In the genomic region with DNA sequence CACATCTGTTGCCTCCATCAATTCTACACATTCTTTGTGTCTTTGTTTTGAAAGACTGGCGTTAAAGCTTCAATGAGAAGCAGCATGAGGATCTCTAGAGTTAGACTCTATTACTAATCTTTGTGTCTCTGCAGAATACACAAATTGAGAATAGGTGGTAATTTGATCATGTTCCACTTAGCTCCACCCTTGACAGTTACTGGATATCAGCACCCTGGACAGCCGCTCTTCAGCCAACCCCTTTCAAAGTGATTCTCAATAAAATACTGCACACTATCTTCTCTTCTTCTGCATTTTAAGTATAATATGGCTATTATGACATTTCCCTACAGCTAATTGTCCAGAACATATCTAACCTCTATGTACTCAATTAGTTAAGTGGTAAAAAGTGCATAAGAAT, we compare ENCODE assay signal across 1 cellular context.
TF ChIP-seq lines count a peak whose summit lies in the region.

No MANE protein-coding gene starts in this region.

TF ChIP-seq in WTC11, 78 proteins besides CTCF, POLR2A, EP300 and RAD21 (continued from another document):
- TF ChIP-seq, protein P1, sequence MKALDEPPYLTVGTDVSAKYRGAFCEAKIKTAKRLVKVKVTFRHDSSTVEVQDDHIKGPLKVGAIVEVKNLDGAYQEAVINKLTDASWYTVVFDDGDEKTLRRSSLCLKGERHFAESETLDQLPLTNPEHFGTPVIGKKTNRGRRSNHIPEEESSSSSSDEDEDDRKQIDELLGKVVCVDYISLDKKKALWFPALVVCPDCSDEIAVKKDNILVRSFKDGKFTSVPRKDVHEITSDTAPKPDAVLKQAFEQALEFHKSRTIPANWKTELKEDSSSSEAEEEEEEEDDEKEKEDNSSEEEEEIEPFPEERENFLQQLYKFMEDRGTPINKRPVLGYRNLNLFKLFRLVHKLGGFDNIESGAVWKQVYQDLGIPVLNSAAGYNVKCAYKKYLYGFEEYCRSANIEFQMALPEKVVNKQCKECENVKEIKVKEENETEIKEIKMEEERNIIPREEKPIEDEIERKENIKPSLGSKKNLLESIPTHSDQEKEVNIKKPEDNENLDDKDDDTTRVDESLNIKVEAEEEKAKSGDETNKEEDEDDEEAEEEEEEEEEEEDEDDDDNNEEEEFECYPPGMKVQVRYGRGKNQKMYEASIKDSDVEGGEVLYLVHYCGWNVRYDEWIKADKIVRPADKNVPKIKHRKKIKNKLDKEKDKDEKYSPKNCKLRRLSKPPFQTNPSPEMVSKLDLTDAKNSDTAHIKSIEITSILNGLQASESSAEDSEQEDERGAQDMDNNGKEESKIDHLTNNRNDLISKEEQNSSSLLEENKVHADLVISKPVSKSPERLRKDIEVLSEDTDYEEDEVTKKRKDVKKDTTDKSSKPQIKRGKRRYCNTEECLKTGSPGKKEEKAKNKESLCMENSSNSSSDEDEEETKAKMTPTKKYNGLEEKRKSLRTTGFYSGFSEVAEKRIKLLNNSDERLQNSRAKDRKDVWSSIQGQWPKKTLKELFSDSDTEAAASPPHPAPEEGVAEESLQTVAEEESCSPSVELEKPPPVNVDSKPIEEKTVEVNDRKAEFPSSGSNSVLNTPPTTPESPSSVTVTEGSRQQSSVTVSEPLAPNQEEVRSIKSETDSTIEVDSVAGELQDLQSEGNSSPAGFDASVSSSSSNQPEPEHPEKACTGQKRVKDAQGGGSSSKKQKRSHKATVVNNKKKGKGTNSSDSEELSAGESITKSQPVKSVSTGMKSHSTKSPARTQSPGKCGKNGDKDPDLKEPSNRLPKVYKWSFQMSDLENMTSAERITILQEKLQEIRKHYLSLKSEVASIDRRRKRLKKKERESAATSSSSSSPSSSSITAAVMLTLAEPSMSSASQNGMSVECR (CRISPR knock-in tag; IDR thresholded peaks at IDR 0.05; ENCODE audit: borderline replicate concordance), result no peak
- TF ChIP-seq, protein P2, sequence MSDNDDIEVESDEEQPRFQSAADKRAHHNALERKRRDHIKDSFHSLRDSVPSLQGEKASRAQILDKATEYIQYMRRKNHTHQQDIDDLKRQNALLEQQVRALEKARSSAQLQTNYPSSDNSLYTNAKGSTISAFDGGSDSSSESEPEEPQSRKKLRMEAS (CRISPR knock-in tag; IDR thresholded peaks at IDR 0.05), result no peak
- TF ChIP-seq, protein P3, sequence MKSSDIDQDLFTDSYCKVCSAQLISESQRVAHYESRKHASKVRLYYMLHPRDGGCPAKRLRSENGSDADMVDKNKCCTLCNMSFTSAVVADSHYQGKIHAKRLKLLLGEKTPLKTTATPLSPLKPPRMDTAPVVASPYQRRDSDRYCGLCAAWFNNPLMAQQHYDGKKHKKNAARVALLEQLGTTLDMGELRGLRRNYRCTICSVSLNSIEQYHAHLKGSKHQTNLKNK (CRISPR knock-in tag; IDR thresholded peaks at IDR 0.05), result no peak
- TF ChIP-seq, protein P4, sequence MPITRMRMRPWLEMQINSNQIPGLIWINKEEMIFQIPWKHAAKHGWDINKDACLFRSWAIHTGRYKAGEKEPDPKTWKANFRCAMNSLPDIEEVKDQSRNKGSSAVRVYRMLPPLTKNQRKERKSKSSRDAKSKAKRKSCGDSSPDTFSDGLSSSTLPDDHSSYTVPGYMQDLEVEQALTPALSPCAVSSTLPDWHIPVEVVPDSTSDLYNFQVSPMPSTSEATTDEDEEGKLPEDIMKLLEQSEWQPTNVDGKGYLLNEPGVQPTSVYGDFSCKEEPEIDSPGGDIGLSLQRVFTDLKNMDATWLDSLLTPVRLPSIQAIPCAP (CRISPR knock-in tag; IDR thresholded peaks at IDR 0.05), result no peak
- TF ChIP-seq ZNF317 (CRISPR knock-in tag; IDR thresholded peaks at IDR 0.05; ENCODE audit: borderline replicate concordance, low read depth), result no peak
- TF ChIP-seq, protein P5, sequence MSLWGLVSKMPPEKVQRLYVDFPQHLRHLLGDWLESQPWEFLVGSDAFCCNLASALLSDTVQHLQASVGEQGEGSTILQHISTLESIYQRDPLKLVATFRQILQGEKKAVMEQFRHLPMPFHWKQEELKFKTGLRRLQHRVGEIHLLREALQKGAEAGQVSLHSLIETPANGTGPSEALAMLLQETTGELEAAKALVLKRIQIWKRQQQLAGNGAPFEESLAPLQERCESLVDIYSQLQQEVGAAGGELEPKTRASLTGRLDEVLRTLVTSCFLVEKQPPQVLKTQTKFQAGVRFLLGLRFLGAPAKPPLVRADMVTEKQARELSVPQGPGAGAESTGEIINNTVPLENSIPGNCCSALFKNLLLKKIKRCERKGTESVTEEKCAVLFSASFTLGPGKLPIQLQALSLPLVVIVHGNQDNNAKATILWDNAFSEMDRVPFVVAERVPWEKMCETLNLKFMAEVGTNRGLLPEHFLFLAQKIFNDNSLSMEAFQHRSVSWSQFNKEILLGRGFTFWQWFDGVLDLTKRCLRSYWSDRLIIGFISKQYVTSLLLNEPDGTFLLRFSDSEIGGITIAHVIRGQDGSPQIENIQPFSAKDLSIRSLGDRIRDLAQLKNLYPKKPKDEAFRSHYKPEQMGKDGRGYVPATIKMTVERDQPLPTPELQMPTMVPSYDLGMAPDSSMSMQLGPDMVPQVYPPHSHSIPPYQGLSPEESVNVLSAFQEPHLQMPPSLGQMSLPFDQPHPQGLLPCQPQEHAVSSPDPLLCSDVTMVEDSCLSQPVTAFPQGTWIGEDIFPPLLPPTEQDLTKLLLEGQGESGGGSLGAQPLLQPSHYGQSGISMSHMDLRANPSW (CRISPR knock-in tag; conservative IDR thresholded peaks at IDR 0.05; ENCODE audit: low read depth), result no peak
TF ChIP-seq in WTC11: peak in this region for 0.
